8 cellular contexts compared by ENCODE assay signal in the genomic region with DNA sequence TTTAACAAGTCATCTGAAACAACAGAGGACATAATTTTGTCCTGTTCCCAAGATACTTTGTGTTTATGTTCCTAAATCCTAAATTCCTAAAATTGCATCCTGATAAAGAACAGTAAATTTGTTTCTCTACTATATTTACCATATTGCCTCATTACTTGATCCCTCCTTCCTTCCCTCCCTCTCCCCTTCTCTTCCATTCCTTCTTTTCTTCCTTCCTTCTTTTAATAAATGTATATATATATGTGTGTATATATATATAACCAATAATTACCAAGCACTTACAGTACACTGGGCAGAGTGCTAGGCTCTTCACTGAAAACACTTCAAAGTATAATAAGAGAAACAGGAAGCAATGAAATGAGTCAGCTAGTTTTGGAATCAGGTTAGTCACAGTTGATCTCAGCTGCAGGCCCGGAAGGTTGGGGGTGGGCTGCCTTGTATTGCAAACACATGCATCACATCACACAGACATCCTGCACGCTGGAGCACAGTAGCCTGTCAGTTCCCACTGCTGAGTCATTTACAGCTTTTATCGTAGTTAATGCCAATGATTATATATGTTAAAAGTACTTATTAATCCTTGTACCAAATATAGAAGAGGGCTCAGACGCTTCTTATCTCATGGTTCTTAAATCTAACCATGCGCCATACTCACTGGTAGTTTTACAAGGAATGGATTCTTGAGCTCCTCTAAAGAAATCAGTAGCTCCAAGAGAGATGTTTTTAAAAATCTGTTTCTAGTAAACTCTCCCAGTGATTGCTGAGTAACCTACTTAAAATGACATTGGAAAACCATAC.
A peak's percentile ranks its signal among the peaks of the same experiment; 100 is the strongest.
DNase-seq lines count a peak whose midpoint lies in the region; ATAC-seq and TF ChIP-seq lines count a peak whose summit lies in the region.
"Had no signal": no experiment of that assay in that cellular context is flagged by ENCODE, and none has a peak within 500 bp of the region (broad histone marks: within the 10 kb centered on the region; RNA-seq: fewer than 3 reads in every experiment).

No MANE protein-coding gene starts in this region.

- peak overlapping the region; percentile 36 for H3K4me3 ChIP-seq in SJCRH30
- H3K4me3 ChIP-seq in upper lobe of right lung = no peak overlapping the region

- no peaks in the 10 kb centered on the region for H3K27me3 ChIP-seq in SJCRH30
- H3K27me3 ChIP-seq in upper lobe of right lung = no peaks in the 10 kb centered on the region

- no peaks in the 10 kb centered on the region for H3K36me3 ChIP-seq in SJCRH30
- no peaks in the 10 kb centered on the region for H3K36me3 ChIP-seq in upper lobe of right lung

- intact Hi-C loops in upper lobe of right lung (cut with DNase I) = no loop called here

- in situ Hi-C loops in GM13977 (cut with MboI; ENCODE audit: low pct_unique_long_range_greater_than_20kb, low sequenced_read_pairs, unreplicated experiment) = no loop called here

- no peak for TF ChIP-seq CTCF in GM13977 (IDR thresholded peaks at IDR 0.05; ENCODE audit: extremely low read depth, insufficient read depth, missing control alignments)
- no peak for TF ChIP-seq CTCF in upper lobe of right lung (IDR thresholded peaks at IDR 0.05)

- DNase-seq in GM13977 (ENCODE audit: low spot score) (peak; percentile 67), GOT3 (lab: John Stamatoyannopoulos, UW) (peak; percentile 25), Kasumi-1 (lab: John Stamatoyannopoulos, UW) (peak; percentile 95 to 98), SJCRH30 (peak; percentile 93), astrocyte of the hippocampus (ENCODE audit: low read depth, low spot score) (peak; percentile 93), lung microvascular endothelial cell (ENCODE audit: low read depth in 2 of 2) (peak; percentile 96 to 99), upper lobe of right lung (no peak)
- DNase-seq: naive B cell had no signal

- H3K27ac ChIP-seq in SJCRH30 = peak overlapping the region; percentile 91
- no peak overlapping the region for H3K27ac ChIP-seq in upper lobe of right lung

- ATAC-seq in upper lobe of right lung = peak; percentile 65

- H3K4me1 ChIP-seq in SJCRH30 (peaks cover 40% of the 10 kb centered on the region), upper lobe of right lung (no peaks in the 10 kb centered on the region)

- H3K9me3 ChIP-seq in SJCRH30 (replicated peaks) (no peaks in the 10 kb centered on the region), upper lobe of right lung (no peaks in the 10 kb centered on the region)
